Comparison of ENCODE assay signal across 2 cellular contexts in the genomic region with DNA sequence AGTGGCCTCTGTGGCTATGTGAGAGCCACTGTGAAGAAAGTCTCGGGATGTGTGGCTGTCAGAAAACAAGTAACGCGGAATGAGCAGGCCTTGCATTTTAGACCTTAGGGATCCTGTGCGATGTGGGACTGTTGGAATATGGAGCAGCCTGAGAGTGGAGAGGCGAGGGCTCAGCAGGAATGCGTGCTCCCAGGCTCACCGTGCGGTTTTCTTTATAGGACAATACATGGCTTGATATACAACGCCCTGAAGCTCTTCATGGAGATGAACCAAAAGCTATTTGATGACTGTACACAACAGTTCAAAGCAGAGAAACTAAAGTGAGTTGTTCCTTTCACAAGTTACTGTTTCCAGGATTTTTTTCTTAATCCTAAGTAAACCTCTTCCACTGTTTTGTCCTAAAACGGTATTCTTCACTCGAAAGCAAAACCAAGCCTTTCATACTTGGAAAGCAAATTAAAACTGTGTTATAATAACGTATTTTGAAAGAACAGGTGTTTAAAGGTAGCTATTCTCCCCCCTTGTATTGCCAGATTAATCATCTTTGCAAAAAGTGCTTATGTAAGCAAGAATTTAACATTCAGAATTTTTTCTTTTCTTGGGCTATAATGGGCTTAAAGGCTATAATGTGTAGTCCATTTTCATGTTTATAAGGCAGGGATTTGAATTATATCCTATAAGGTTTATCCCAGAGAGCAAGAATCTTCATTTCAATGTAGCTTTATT.
TF ChIP-seq lines count a peak whose summit lies in the region.

No MANE protein-coding gene starts in this region.

TF ChIP-seq in A549, 52 proteins besides CTCF, POLR2A, EP300 and RAD21:
- TF ChIP-seq MAFK (IDR thresholded peaks at IDR 0.05; ENCODE audit: partially characterized antibody) = peak; percentile 97
- TF ChIP-seq, protein P1, sequence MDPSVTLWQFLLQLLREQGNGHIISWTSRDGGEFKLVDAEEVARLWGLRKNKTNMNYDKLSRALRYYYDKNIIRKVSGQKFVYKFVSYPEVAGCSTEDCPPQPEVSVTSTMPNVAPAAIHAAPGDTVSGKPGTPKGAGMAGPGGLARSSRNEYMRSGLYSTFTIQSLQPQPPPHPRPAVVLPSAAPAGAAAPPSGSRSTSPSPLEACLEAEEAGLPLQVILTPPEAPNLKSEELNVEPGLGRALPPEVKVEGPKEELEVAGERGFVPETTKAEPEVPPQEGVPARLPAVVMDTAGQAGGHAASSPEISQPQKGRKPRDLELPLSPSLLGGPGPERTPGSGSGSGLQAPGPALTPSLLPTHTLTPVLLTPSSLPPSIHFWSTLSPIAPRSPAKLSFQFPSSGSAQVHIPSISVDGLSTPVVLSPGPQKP (IDR thresholded peaks at IDR 0.05; ENCODE audit: low read depth, low read length) = no peak

TF ChIP-seq in H1, 55 proteins besides CTCF, POLR2A, EP300 and RAD21:
- TF ChIP-seq MAFK (IDR thresholded peaks at IDR 0.05; ENCODE audit: low read depth, low read length) = peak; percentile 77; the same call in 1 of the 2 replicates
- no peak for TF ChIP-seq RBBP5 (IDR thresholded peaks at IDR 0.05; ENCODE audit: borderline replicate concordance, low read depth, low read length)
